In genomic region chr11:133894956-133895549, GRCh38 we compare ENCODE assay signal across 11 cellular contexts. TPM values are rescaled to one million over a fixed set of nuclear protein-coding genes. Genes with fewer than 3 reads are reported as not detected.
DNase-seq lines count a peak whose midpoint lies in the region; ATAC-seq and TF ChIP-seq lines count a peak whose summit lies in the region.
"Had no signal": no experiment of that assay in that cellular context is flagged by ENCODE, and none has a peak within 500 bp of the region (broad histone marks: within the 10 kb centered on the region; RNA-seq: fewer than 3 reads in every experiment).

No MANE protein-coding gene starts in this region.

- H3K27me3 Mint-ChIP-seq in osteocyte (ENCODE audit: unreplicated experiment) = no peaks in the 10 kb centered on the region
- peaks cover 3 to 10% (median 8%) of the 10 kb centered on the region in 3 donors for H3K27me3 Mint-ChIP-seq in immature natural killer cell (ENCODE audit: low read depth in 3 of 3)

- ATAC-seq in GM18907 (IDR thresholded peaks at IDR 0.05; ENCODE audit: unreplicated experiment) = peak; percentile 61
- peak; percentile 65 for ATAC-seq in HG02588 (IDR thresholded peaks at IDR 0.05; ENCODE audit: unreplicated experiment)
- no peak for ATAC-seq in GM19467 (IDR thresholded peaks at IDR 0.05; ENCODE audit: unreplicated experiment)

- H3K4me3 ChIP-seq in OCI-LY7 (ENCODE audit: low read depth, low read length, poor library complexity, severe bottlenecking) = no peak overlapping the region

- TF ChIP-seq CTCF in OCI-LY7 (conservative IDR thresholded peaks at IDR 0.05; ENCODE audit: low read length) = no peak
- no peak for TF ChIP-seq CTCF in osteocyte (IDR thresholded peaks at IDR 0.05)

- no peaks in the 10 kb centered on the region for H4K20me1 ChIP-seq in OCI-LY7 (ENCODE audit: insufficient read depth, low read length)

- H3K9me3 Mint-ChIP-seq in osteocyte (ENCODE audit: unreplicated experiment) (no peaks in the 10 kb centered on the region), immature natural killer cell (no peaks in the 10 kb centered on the region)

- H3K27ac Mint-ChIP-seq in osteocyte (ENCODE audit: unreplicated experiment) (no peak overlapping the region), immature natural killer cell (no peak overlapping the region)

- CTCF ChIA-PET in OCI-LY7 (lab: Charles Lee; ENCODE audit: unreplicated experiment) = no interaction called here

- H3K9me2 ChIP-seq in OCI-LY7 (ENCODE audit: insufficient read depth, low read length) = no peaks in the 10 kb centered on the region

- H3K4me3 Mint-ChIP-seq in osteocyte (ENCODE audit: unreplicated experiment) (no peak overlapping the region), immature natural killer cell (no peak overlapping the region)

- POLR2A ChIA-PET in OCI-LY7 (lab: Charles Lee) = no interaction called here

- H3K9me3 ChIP-seq in OCI-LY7 (ENCODE audit: low read length) = no peaks in the 10 kb centered on the region

- H3K79me2 ChIP-seq in OCI-LY7 (ENCODE audit: insufficient read depth, low read depth, low read length) = no peaks in the 10 kb centered on the region

- H3K4me1 Mint-ChIP-seq in osteocyte (ENCODE audit: unreplicated experiment) = peaks cover 9% of the 10 kb centered on the region
- H3K4me1 Mint-ChIP-seq in immature natural killer cell = no peaks in the 10 kb centered on the region

- intact Hi-C loops in OCI-LY7 (cut with micrococcal nuclease; ENCODE audit: unreplicated experiment) = no loop called here

- no TSS peak for BruUV-seq in OCI-LY7 (replicated peaks; lab: Mats Ljungman, UMichigan)

- H3K36me3 ChIP-seq in OCI-LY7 (ENCODE audit: insufficient read depth, low read length) = no peaks in the 10 kb centered on the region

- H3K4me2 ChIP-seq in OCI-LY7 (ENCODE audit: low read length) = no peak overlapping the region

- H3K27ac ChIP-seq in OCI-LY7 (ENCODE audit: low read depth, low read length, poor library complexity, severe bottlenecking) = no peak overlapping the region

- H3K36me3 Mint-ChIP-seq in osteocyte (ENCODE audit: unreplicated experiment) = no peaks in the 10 kb centered on the region
- no peaks in the 10 kb centered on the region for H3K36me3 Mint-ChIP-seq in immature natural killer cell

- peaks cover 8% of the 10 kb centered on the region for H3K4me1 ChIP-seq in OCI-LY7 (ENCODE audit: insufficient read depth, low read length, poor library complexity, severe bottlenecking)

- peak; percentile 3 for DNase-seq in OCI-LY7 (ENCODE audit: low spot score)
- peak; percentile 54 for DNase-seq in osteocyte (ENCODE audit: extremely low spot score, unreplicated experiment)
- no peak for DNase-seq in GM03348 (ENCODE audit: low spot score)
- DNase-seq in immature natural killer cell = no peak
- no peak for DNase-seq in stimulated activated CD4-positive, alpha-beta T cell treated with anti-CD3 and anti-CD28 coated beads, Interleukin-2, amount 100 ng/mL, for 48 hours
- DNase-seq: activated CD4-positive, alpha-beta T cell treated with anti-CD3 and anti-CD28 coated beads for 4 hours; NCI-H748 treated with DMSO at 0.1 percent for 48 hours had no signal

- H2AFZ ChIP-seq in OCI-LY7 (ENCODE audit: low read length) = no peak overlapping the region

RNA-seq across cellular contexts. Expression of gene SPATA19, which starts 49.7 kb away (rescaled TPM):
- total RNA-seq in OCI-LY7 (2014; rRNA removed; shearing (Covaris generic)) = not detected in 2 replicates
- total RNA-seq in OCI-LY7 (2022) (not detected in 2 replicates), osteocyte (not detected in 2 replicates)
- polyA plus RNA-seq in immature natural killer cell = not detected
- total RNA-seq: glomerular endothelial cell had no signal

Comparison
In these comparisons a context has a peak if more than half of its experiments do, and no peak if none do; other contexts are left out.
1. DNase-seq: peak in OCI-LY7 (single experiment) and osteocyte (single experiment); none in GM03348 (single experiment), immature natural killer cell (0 of 3) and stimulated activated CD4-positive, alpha-beta T cell treated with anti-CD3 and anti-CD28 coated beads, Interleukin-2, amount 100 ng/mL, for 48 hours (0 of 2).